Comparison of ENCODE assay signal across 15 cellular contexts in genomic region chr10:104735036-104735435, GRCh38.
DNase-seq lines count a peak whose midpoint lies in the region; ATAC-seq and FAIRE-seq lines count a peak whose summit lies in the region.
"Had no signal": no experiment of that assay in that cellular context is flagged by ENCODE, and none has a peak within 500 bp of the region (broad histone marks: within the 10 kb centered on the region; RNA-seq: fewer than 3 reads in every experiment).

No MANE protein-coding gene starts in this region.

- H3K27ac ChIP-seq in substantia nigra (ENCODE audit: low read depth, low read length, poor library complexity, severe bottlenecking), result no peak overlapping the region

- peak; percentile 8 for DNase-seq in NCI-H82 (lab: John Stamatoyannopoulos, UW)
- DNase-seq in NCI-H82 treated with DMSO at 0.1 percent for 48 hours (lab: John Stamatoyannopoulos, UW; ENCODE audit: unreplicated experiment), result no peak
- DNase-seq in ecto neural progenitor cell (ENCODE audit: low spot score), result peak; percentile 57
- DNase-seq in iPS-NIHi7 (ENCODE audit: extremely low spot score), result peak; percentile 71
- DNase-seq in substantia nigra (lab: John Stamatoyannopoulos, UW), result peak in 30 of 49 donors; percentile 1 to 40 (median 16)
- DNase-seq in NCI-H2196 (lab: John Stamatoyannopoulos, UW; ENCODE audit: unreplicated experiment), result no peak
- DNase-seq in frontal cortex (ENCODE audit: low spot score in 2 of 2), result no peak
- DNase-seq: activated CD8-positive, alpha-beta memory T cell treated with anti-CD3 and anti-CD28 coated beads, Interleukin-2, amount 50 U/mL, for 48 hours; activated naive CD4-positive, alpha-beta T cell; dermis blood vessel endothelial cell; DND-41; NCI-H2081; NK-92 treated with Interleukin-12 subunit alpha and Interleukin-12 subunit beta, amount 100 ng/mL, for 24 hours had no signal

- no peak for FAIRE-seq in frontal cortex (lab: Jason Lieb, UNC)
- FAIRE-seq: A204.1 had no signal

- no peak for ATAC-seq in GM19395 (IDR thresholded peaks at IDR 0.05; ENCODE audit: unreplicated experiment)

Comparison
In these comparisons a context has a peak if more than half of its experiments do, and no peak if none do; other contexts are left out.
1. DNase-seq: peak in NCI-H82 (single experiment), ecto neural progenitor cell (single experiment), iPS-NIHi7 (single experiment) and substantia nigra (30 of 49); none in NCI-H82 treated with DMSO at 0.1 percent for 48 hours (single experiment), NCI-H2196 (single experiment) and frontal cortex (0 of 2).